18 cellular contexts compared by ENCODE assay signal in genomic region chr15:98870788-98871187, GRCh38.
DNase-seq lines count a peak whose midpoint lies in the region; ATAC-seq and TF ChIP-seq lines count a peak whose summit lies in the region.
"Had no signal": no experiment of that assay in that cellular context is flagged by ENCODE, and none has a peak within 500 bp of the region (broad histone marks: within the 10 kb centered on the region; RNA-seq: fewer than 3 reads in every experiment).

No MANE protein-coding gene starts in this region.

- intact Hi-C loops in Right ventricle myocardium inferior (cut with DNase I) (loop anchor here (5.0 kb wide), 1 partner anchor 187 kb away; no protein-coding TSS in a partner anchor), cardiac septum (cut with DNase I) (loop anchor here (5.0 kb wide), 1 partner anchor 187 kb away; no protein-coding TSS in a partner anchor), heart right ventricle (cut with DNase I) (no loop called here), aorta (cut with DNase I) (no loop called here)

- peak overlapping the region in 5 of 10 donors; percentile 2 to 21 (median 13) for H3K4me3 ChIP-seq in heart right ventricle
- H3K4me3 ChIP-seq in neutrophil (ENCODE audit: low read depth in 1 of 2, low read length in 1 of 2): no peak overlapping the region
- no peak overlapping the region for H3K4me3 ChIP-seq in aorta (ENCODE audit: low read length in 2 of 2)

- TF ChIP-seq CTCF in heart right ventricle (IDR thresholded peaks at IDR 0.05): no peak
- TF ChIP-seq CTCF in neutrophil (IDR thresholded peaks at IDR 0.05): no peak

- H3K4me1 ChIP-seq in heart right ventricle (peaks cover 13 to 85% (median 60%) of the 10 kb centered on the region in 9 donors), neutrophil (ENCODE audit: control insufficient read depth in 1 of 2, insufficient read depth in 1 of 2, low read depth in 1 of 2, low read length in 1 of 2) (peaks cover 88 to 94% of the 10 kb centered on the region in 2 experiments), aorta (ENCODE audit: control insufficient read depth in 1 of 2, insufficient read depth in 2 of 2, low read length in 2 of 2) (peaks cover 7% of the 10 kb centered on the region in 2 donors)

- H3K9me3 ChIP-seq in heart right ventricle (no peaks in the 10 kb centered on the region), neutrophil (no peaks in the 10 kb centered on the region), aorta (ENCODE audit: control insufficient read depth, low read length) (no peaks in the 10 kb centered on the region)

- DNase-seq in Right ventricle myocardium inferior (ENCODE audit: missing footprints) (peak; percentile 80), cardiac septum (ENCODE audit: low spot score) (no peak), heart right ventricle (peak; percentile 59 to 62), aorta (no peak)
- DNase-seq in activated CD8-positive, alpha-beta memory T cell treated with anti-CD3 and anti-CD28 coated beads, Interleukin-2, amount 50 U/mL, for 48 hours: no peak
- DNase-seq: COR-L47, GF-D8, GOT3, KG1, NCI-H1694 treated with DMSO at 0.1 percent for 48 hours, NCI-H2107, NCI-H510A, NCI-H82 had no signal

- no peaks in the 10 kb centered on the region for H3K27me3 ChIP-seq in heart right ventricle
- no peaks in the 10 kb centered on the region for H3K27me3 ChIP-seq in neutrophil
- no peaks in the 10 kb centered on the region for H3K27me3 ChIP-seq in aorta (ENCODE audit: control insufficient read depth in 1 of 2, insufficient read depth in 2 of 2, low read length in 1 of 2)

- H3K36me3 ChIP-seq in heart right ventricle (no peaks in the 10 kb centered on the region), neutrophil (no peaks in the 10 kb centered on the region), aorta (ENCODE audit: control insufficient read depth in 1 of 2, insufficient read depth in 2 of 2, low read length in 1 of 2) (no peaks in the 10 kb centered on the region)

- WGBS in heart right ventricle, 2 donors: 55 to 66% methylated on average over 6 of the region's 6 CpGs
- 5 to 14% methylated on average over 6 of the region's 6 CpGs for WGBS in aorta, 2 donors

- ATAC-seq in Right ventricle myocardium inferior: peak; percentile 91
- peak; percentile 65 to 96 (median 86) for ATAC-seq in heart right ventricle
- no peak for ATAC-seq in aorta (ENCODE audit: low FRiP score)
- ATAC-seq in HG02571 (IDR thresholded peaks at IDR 0.05; ENCODE audit: unreplicated experiment): no peak
- ATAC-seq in GM18861 (IDR thresholded peaks at IDR 0.05; ENCODE audit: unreplicated experiment): no peak
- ATAC-seq: HCT116 had no signal

- H3K27ac ChIP-seq in heart right ventricle: peak overlapping the region; percentile 4 to 81 (median 66)
- H3K27ac ChIP-seq in neutrophil: peak overlapping the region; percentile 92
- peak overlapping the region; percentile 19 to 83 for H3K27ac ChIP-seq in aorta (ENCODE audit: low read depth in 1 of 2, low read length in 2 of 2)
- H3K27ac ChIP-seq: 22Rv1 had no signal

Comparison
In these comparisons a context has a peak if more than half of its experiments do, and no peak if none do; other contexts are left out.
1. DNase-seq: peak in Right ventricle myocardium inferior (single experiment) and heart right ventricle (2 of 2); none in cardiac septum (single experiment), aorta (0 of 2) and activated CD8-positive, alpha-beta memory T cell treated with anti-CD3 and anti-CD28 coated beads, Interleukin-2, amount 50 U/mL, for 48 hours (single experiment).
2. intact Hi-C loops: an anchor here in Right ventricle myocardium inferior (5.0 kb wide) and cardiac septum (5.0 kb wide); none called in heart right ventricle and aorta.
3. ATAC-seq: peak in Right ventricle myocardium inferior (single experiment) and heart right ventricle (8 of 8); none in aorta (single experiment), HG02571 (single experiment) and GM18861 (single experiment).
4. Peak in every context shown above with its lines, with median percentiles within 50 percentile points of each other: H3K27ac ChIP-seq.